In genomic region chr13:23741879-23742510, GRCh38 we compare ENCODE assay signal across 11 cellular contexts.
DNase-seq lines count a peak whose midpoint lies in the region; ATAC-seq, FAIRE-seq and TF ChIP-seq lines count a peak whose summit lies in the region.
"Had no signal": no experiment of that assay in that cellular context is flagged by ENCODE, and none has a peak within 500 bp of the region (broad histone marks: within the 10 kb centered on the region; RNA-seq: fewer than 3 reads in every experiment).

No MANE protein-coding gene starts in this region.

- H2BK120ac ChIP-seq in H1 (replicated peaks; ENCODE audit: low read depth, low read length) = no peak overlapping the region

- no peak overlapping the region for H2BK15ac ChIP-seq in H1 (ENCODE audit: low read length)

- POLR2A ChIA-PET in H1 (lab: Charles Lee; ENCODE audit: partially characterized antibody) = no interaction called here

- H3K4me3 Mint-ChIP-seq in natural killer cell = no peak overlapping the region
- H3K4me3 Mint-ChIP-seq: memory B cell had no signal

- H3K9me3 ChIP-seq in MG63 (no peaks in the 10 kb centered on the region), H1 (ENCODE audit: insufficient read depth in 2 of 2, low read depth in 1 of 2, low read length in 1 of 2) (no peaks in the 10 kb centered on the region), psoas muscle (no peaks in the 10 kb centered on the region)
- H3K9me3 ChIP-seq: BLaER1 treated with 17β-estradiol and CSF1 and Interleukin-3, amounts not matched to agents 10 nM and 100 nM had no signal

- CTCF ChIA-PET in H1 (lab: Charles Lee; ENCODE audit: partially characterized antibody) = interaction anchor here (0.5 to 3.2 kb wide), 43 partner anchors 9 to 340 kb away, joined by 3 to 21 read pairs (median 4); no protein-coding TSS in a partner anchor

- no peak overlapping the region for H2AFZ ChIP-seq in H1 (ENCODE audit: low read length)

- H3K27ac Mint-ChIP-seq in natural killer cell = no peak overlapping the region
- H3K27ac Mint-ChIP-seq: memory B cell had no signal

- no peak overlapping the region for H2BK5ac ChIP-seq in H1 (ENCODE audit: low read depth, low read length)

- H3K27ac ChIP-seq in H1 (ENCODE audit: low read depth, low read length) (no peak overlapping the region), psoas muscle (no peak overlapping the region)
- H3K27ac ChIP-seq: BLaER1 treated with 17β-estradiol and CSF1 and Interleukin-3, amounts not matched to agents 10 nM and 100 nM had no signal

- peak; percentile 27 to 47; a peak in 3 of 4 replicates for TF ChIP-seq RAD21 in H1 (IDR thresholded peaks at IDR 0.05 in 1 of 2, conservative IDR thresholded peaks at IDR 0.05 in 1 of 2; ENCODE audit: low read depth in 2 of 2, low read length in 2 of 2)

- TF ChIP-seq CTCF in H1 (IDR thresholded peaks at IDR 0.05; ENCODE audit: control extremely low read depth in 1 of 3, insufficient read depth in 1 of 3, low read depth in 1 of 3, low read length in 3 of 3) (peak; percentile 74 to 81 (median 79)), psoas muscle (IDR thresholded peaks at IDR 0.05) (peak; percentile 15), natural killer cell (IDR thresholded peaks at IDR 0.05) (no peak)

- ATAC-seq in psoas muscle = no peak
- ATAC-seq in natural killer cell = no peak
- no peak for ATAC-seq in GM21423 (IDR thresholded peaks at IDR 0.05; ENCODE audit: unreplicated experiment)

- H3K36me3 ChIP-seq in MG63 (no peaks in the 10 kb centered on the region), H1 (ENCODE audit: control insufficient read depth in 2 of 4, insufficient read depth in 4 of 4, low read length in 3 of 4) (no peaks in the 10 kb centered on the region), psoas muscle (ENCODE audit: insufficient read depth in 1 of 2, low read depth in 1 of 2) (no peaks in the 10 kb centered on the region)
- H3K36me3 ChIP-seq: BLaER1 treated with 17β-estradiol and CSF1 and Interleukin-3, amounts not matched to agents 10 nM and 100 nM had no signal

- no peak overlapping the region for H4K5ac ChIP-seq in H1 (ENCODE audit: insufficient read length, low read depth, low read length)

- H2BK12ac ChIP-seq in H1 (ENCODE audit: low read depth, low read length) = no peak overlapping the region

- H3K4me1 ChIP-seq in H1 (replicated peaks in 1 of 4; ENCODE audit: control insufficient read depth in 3 of 4, insufficient read depth in 4 of 4, low read length in 3 of 4) (no peaks in the 10 kb centered on the region), psoas muscle (no peaks in the 10 kb centered on the region)
- H3K4me1 ChIP-seq: BLaER1 treated with 17β-estradiol and CSF1 and Interleukin-3, amounts not matched to agents 10 nM and 100 nM had no signal

- H3K23ac ChIP-seq in H1 (ENCODE audit: insufficient read length) = no peak overlapping the region

- H3K4ac ChIP-seq in H1 (replicated peaks; ENCODE audit: insufficient read length, low read depth, low read length) = no peak overlapping the region

- H3K4me2 ChIP-seq in H1 (ENCODE audit: insufficient read depth in 1 of 2, low read depth in 2 of 2, low read length in 2 of 2) = no peak overlapping the region
- H3K4me2 ChIP-seq: BLaER1 treated with 17β-estradiol and CSF1 and Interleukin-3, amounts not matched to agents 10 nM and 100 nM had no signal

- H3K14ac ChIP-seq in H1 (ENCODE audit: insufficient read length) = no peak overlapping the region

- peaks cover 7% of the 10 kb centered on the region in 2 donors for H3K4me1 Mint-ChIP-seq in natural killer cell
- H3K4me1 Mint-ChIP-seq: memory B cell had no signal

- TF ChIP-seq EP300 in H1 (IDR thresholded peaks at IDR 0.05; ENCODE audit: borderline replicate concordance in 1 of 2, low read depth in 2 of 2, low read length in 2 of 2) = no peak

- FAIRE-seq in H1 (lab: Jason Lieb, UNC) = peak; percentile 78
- FAIRE-seq: colon had no signal

- no peaks in the 10 kb centered on the region for H3K9me3 Mint-ChIP-seq in natural killer cell
- H3K9me3 Mint-ChIP-seq: memory B cell had no signal

- no peak overlapping the region for H2BK20ac ChIP-seq in H1 (ENCODE audit: low read length)

- H3K27me3 Mint-ChIP-seq in natural killer cell (ENCODE audit: low read depth in 2 of 2) = no peaks in the 10 kb centered on the region
- H3K27me3 Mint-ChIP-seq: memory B cell had no signal

- no peak overlapping the region for H3K18ac ChIP-seq in H1 (ENCODE audit: extremely low read depth, low read length)

- H3K27me3 ChIP-seq in MG63 = no peaks in the 10 kb centered on the region
- no peaks in the 10 kb centered on the region for H3K27me3 ChIP-seq in H1 (replicated peaks in 1 of 4; ENCODE audit: control insufficient read depth in 3 of 4, extremely low read depth in 1 of 4, insufficient read depth in 3 of 4, low read length in 3 of 4)
- no peaks in the 10 kb centered on the region for H3K27me3 ChIP-seq in psoas muscle (ENCODE audit: insufficient read depth in 3 of 3, low read length in 2 of 3)
- H3K27me3 ChIP-seq: BLaER1 treated with 17β-estradiol and CSF1 and Interleukin-3, amounts not matched to agents 10 nM and 100 nM had no signal

- TF ChIP-seq POLR2A in H1 (IDR thresholded peaks at IDR 0.05; ENCODE audit: control extremely low read depth in 1 of 2, low read depth in 2 of 2, low read length in 2 of 2) = no peak

- no peaks in the 10 kb centered on the region for H3K23me2 ChIP-seq in H1 (ENCODE audit: low read depth, low read length)

- 51% methylated on average over 4 of the region's 4 CpGs; no CpG with 5 or more reads in 1 of the 2 experiments for WGBS in H1 (ENCODE audit: extremely low coverage in 1 of 2, insufficient coverage in 1 of 2, insufficient read length in 1 of 2, insufficient replicate concordance in 2 of 2, low coverage in 1 of 2, low lambda C conversion rate in 2 of 2, missing lambda C conversion rate in 1 of 2), 2 experiments
- WGBS in psoas muscle, 3 donors = 74 to 81% (median 79%) methylated on average over 4 of the region's 4 CpGs

- DNase-seq in NCI-H82 (lab: John Stamatoyannopoulos, UW) (peak; percentile 51), NCI-H82 treated with DMSO at 0.1 percent for 48 hours (lab: John Stamatoyannopoulos, UW; ENCODE audit: unreplicated experiment) (no peak), MG63 (peak; percentile 26), H1 (ENCODE audit: low read depth in 1 of 2, low spot score in 2 of 2) (peak; percentile 9 to 68), psoas muscle (no peak), natural killer cell (no peak), NCI-H1694 treated with DMSO at 0.1 percent for 48 hours (lab: John Stamatoyannopoulos, UW) (no peak)

- H4K8ac ChIP-seq in H1 (ENCODE audit: extremely low read depth, insufficient read depth, low read length) = no peak overlapping the region

- H3K79me1 ChIP-seq in H1 (ENCODE audit: low read depth, low read length) = no peaks in the 10 kb centered on the region

- H3K4me3 ChIP-seq in MG63 (no peak overlapping the region), H1 (ENCODE audit: extremely low read depth in 1 of 4, insufficient read depth in 2 of 4, low read depth in 3 of 4, low read length in 4 of 4) (no peak overlapping the region), psoas muscle (no peak overlapping the region)
- H3K4me3 ChIP-seq: BLaER1 treated with 17β-estradiol and CSF1 and Interleukin-3, amounts not matched to agents 10 nM and 100 nM had no signal

- no peaks in the 10 kb centered on the region for H3K79me2 ChIP-seq in H1 (ENCODE audit: control insufficient read depth in 1 of 2, insufficient read depth in 2 of 2, low read length in 2 of 2)

- no peaks in the 10 kb centered on the region for H4K20me1 ChIP-seq in H1 (replicated peaks in 1 of 2; ENCODE audit: control insufficient read depth in 1 of 2, insufficient read depth in 2 of 2, low read length in 2 of 2)
- H4K20me1 ChIP-seq: BLaER1 treated with 17β-estradiol and CSF1 and Interleukin-3, amounts not matched to agents 10 nM and 100 nM had no signal

- H3K36me3 Mint-ChIP-seq in natural killer cell = no peaks in the 10 kb centered on the region

- no peak overlapping the region for H3K9ac ChIP-seq in H1 (replicated peaks in 1 of 4; ENCODE audit: extremely low read depth in 1 of 4, low read depth in 3 of 4, low read length in 3 of 4)
- H3K9ac ChIP-seq: BLaER1 treated with 17β-estradiol and CSF1 and Interleukin-3, amounts not matched to agents 10 nM and 100 nM had no signal

- intact Hi-C loops in psoas muscle (cut with DNase I) = loop anchor here in 1 of 2 donors (5.0 kb wide), 1 partner anchor 70 kb away; no protein-coding TSS in a partner anchor
- intact Hi-C loops in natural killer cell (cut with micrococcal nuclease) = no loop called here

- no peak overlapping the region for H3K56ac ChIP-seq in H1 (replicated peaks; ENCODE audit: insufficient read length, low read depth, low read length)

- H4K91ac ChIP-seq in H1 (replicated peaks; ENCODE audit: insufficient read length, low read length) = no peak overlapping the region

- H2AK5ac ChIP-seq in H1 (ENCODE audit: low read depth, low read length) = no peak overlapping the region

TF ChIP-seq in H1, 55 proteins besides CTCF, POLR2A, EP300 and RAD21:
- no peak for TF ChIP-seq EZH2 (IDR thresholded peaks at IDR 0.05; ENCODE audit: low read depth, low read length, severe bottlenecking)
- TF ChIP-seq YY1 (IDR thresholded peaks at IDR 0.05; ENCODE audit: low read depth, low read length) = 0 out of 2 replicates have a peak, but pooled peaks have one; percentile 29
- no peak for TF ChIP-seq SRF (IDR thresholded peaks at IDR 0.05; ENCODE audit: low read depth, low read length)

Comparison
In these comparisons a context has a peak if more than half of its experiments do, and no peak if none do; other contexts are left out.
1. DNase-seq: peak in NCI-H82 (single experiment), MG63 (single experiment) and H1 (2 of 2); none in NCI-H82 treated with DMSO at 0.1 percent for 48 hours (single experiment), psoas muscle (0 of 2), natural killer cell (single experiment) and NCI-H1694 treated with DMSO at 0.1 percent for 48 hours (single experiment).